ENCODE assay signal across 11 cellular contexts in the genomic region with DNA sequence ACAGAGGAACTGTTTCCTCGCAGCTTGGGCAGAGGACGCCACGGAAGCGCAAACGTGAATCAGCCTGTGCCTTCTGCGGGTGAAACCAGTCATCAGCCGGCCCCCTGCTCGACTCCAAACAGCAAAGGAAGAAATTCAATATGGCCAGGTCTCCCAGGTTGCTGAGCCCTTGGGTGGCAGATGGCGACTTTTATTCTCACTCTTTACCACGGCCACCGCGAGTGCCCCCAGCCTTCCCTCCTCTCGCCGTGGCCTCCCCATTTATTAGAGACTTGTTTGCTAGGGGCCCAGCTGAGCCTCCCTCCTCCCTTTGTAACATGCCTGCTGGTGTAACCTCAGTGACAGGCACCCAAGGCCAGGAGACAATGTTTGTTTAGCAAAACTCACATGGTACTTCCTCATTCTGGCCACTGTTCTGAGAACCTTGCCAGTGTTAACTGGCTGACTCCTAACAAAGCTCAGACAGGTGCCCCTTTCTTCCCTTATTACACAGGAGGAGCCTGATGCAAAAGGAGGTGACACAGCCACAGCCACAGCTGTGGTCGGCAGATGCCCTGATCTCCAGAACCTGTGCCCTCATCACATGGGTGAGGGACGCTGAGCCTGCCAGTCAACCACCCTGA. TPM values are rescaled to one million over a fixed set of nuclear protein-coding genes. Genes with fewer than 3 reads are reported as not detected.
DNase-seq lines count a peak whose midpoint lies in the region; ATAC-seq and TF ChIP-seq lines count a peak whose summit lies in the region.
"Had no signal": no experiment of that assay in that cellular context is flagged by ENCODE, and none has a peak within 500 bp of the region (broad histone marks: within the 10 kb centered on the region; RNA-seq: fewer than 3 reads in every experiment).

No MANE protein-coding gene starts in this region.

- H3K27ac Mint-ChIP-seq in mesothelial cell of epicardium = peak overlapping the region; percentile 50
- no peak overlapping the region for H3K27ac Mint-ChIP-seq in stimulated activated effector memory CD8-positive, alpha-beta T cell treated with anti-CD3 and anti-CD28 coated beads, Interleukin-12 subunit alpha, Interleukin-12 subunit beta, amount 100 ng/mL, for 72 hours
- H3K27ac Mint-ChIP-seq: natural killer cell had no signal

- peak; percentile 56 for ATAC-seq in HG03378 (IDR thresholded peaks at IDR 0.05; ENCODE audit: unreplicated experiment)
- ATAC-seq in HG03097 (IDR thresholded peaks at IDR 0.05; ENCODE audit: low FRiP score, unreplicated experiment) = no peak
- no peak for ATAC-seq in stimulated activated effector memory CD8-positive, alpha-beta T cell treated with anti-CD3 and anti-CD28 coated beads, Interleukin-12 subunit alpha, Interleukin-12 subunit beta, amount 100 ng/mL, for 72 hours
- ATAC-seq: activated CD8-positive, alpha-beta T cell treated with anti-CD3 and anti-CD28 coated beads for 36 hours had no signal

- H3K4me1 Mint-ChIP-seq in mesothelial cell of epicardium = peaks cover 38% of the 10 kb centered on the region
- peaks cover 22% of the 10 kb centered on the region for H3K4me1 Mint-ChIP-seq in stimulated activated effector memory CD8-positive, alpha-beta T cell treated with anti-CD3 and anti-CD28 coated beads, Interleukin-12 subunit alpha, Interleukin-12 subunit beta, amount 100 ng/mL, for 72 hours

- no peak for TF ChIP-seq CTCF in mesothelial cell of epicardium (IDR thresholded peaks at IDR 0.05; ENCODE audit: unreplicated experiment)

- no peaks in the 10 kb centered on the region for H3K27me3 Mint-ChIP-seq in mesothelial cell of epicardium (ENCODE audit: low read depth)

- H3K9me3 Mint-ChIP-seq in mesothelial cell of epicardium = peaks cover 5% of the 10 kb centered on the region
- no peaks in the 10 kb centered on the region for H3K9me3 Mint-ChIP-seq in stimulated activated effector memory CD8-positive, alpha-beta T cell treated with anti-CD3 and anti-CD28 coated beads, Interleukin-12 subunit alpha, Interleukin-12 subunit beta, amount 100 ng/mL, for 72 hours
- H3K9me3 Mint-ChIP-seq: activated CD8-positive, alpha-beta T cell treated with anti-CD3 and anti-CD28 coated beads for 36 hours; natural killer cell had no signal

- H3K4me3 Mint-ChIP-seq in mesothelial cell of epicardium = no peak overlapping the region
- no peak overlapping the region for H3K4me3 Mint-ChIP-seq in stimulated activated effector memory CD8-positive, alpha-beta T cell treated with anti-CD3 and anti-CD28 coated beads, Interleukin-12 subunit alpha, Interleukin-12 subunit beta, amount 100 ng/mL, for 72 hours
- H3K4me3 Mint-ChIP-seq: activated CD8-positive, alpha-beta T cell treated with anti-CD3 and anti-CD28 coated beads for 36 hours; natural killer cell had no signal

- H3K36me3 Mint-ChIP-seq in mesothelial cell of epicardium = peaks cover 12% of the 10 kb centered on the region
- no peaks in the 10 kb centered on the region for H3K36me3 Mint-ChIP-seq in stimulated activated effector memory CD8-positive, alpha-beta T cell treated with anti-CD3 and anti-CD28 coated beads, Interleukin-12 subunit alpha, Interleukin-12 subunit beta, amount 100 ng/mL, for 72 hours
- H3K36me3 Mint-ChIP-seq: natural killer cell had no signal

- DNase-seq in CMK (ENCODE audit: low read depth) = peak; percentile 18
- peak; percentile 89 for DNase-seq in RPMI8226
- DNase-seq in mesothelial cell of epicardium (ENCODE audit: low spot score in 2 of 2, unreplicated experiment in 2 of 2) = no peak
- no peak for DNase-seq in OCI-M2 (lab: John Stamatoyannopoulos, UW; ENCODE audit: unreplicated experiment)
- no peak for DNase-seq in activated CD8-positive, alpha-beta memory T cell treated with anti-CD3 and anti-CD28 coated beads for 24 hours
- DNase-seq in stimulated activated effector memory CD8-positive, alpha-beta T cell treated with anti-CD3 and anti-CD28 coated beads, Interleukin-12 subunit alpha, Interleukin-12 subunit beta, amount 100 ng/mL, for 72 hours (ENCODE audit: low spot score in 2 of 2) = no peak
- DNase-seq: activated CD8-positive, alpha-beta T cell treated with anti-CD3 and anti-CD28 coated beads for 36 hours; natural killer cell; stimulated activated CD4-positive, alpha-beta T cell treated with anti-CD3 and anti-CD28 coated beads, Interleukin-4, amount 100 ng/mL, for 4 hours had no signal

RNA-seq across cellular contexts. Expression of a gene that starts 5.8 kb away (rescaled TPM):
- total RNA-seq in mesothelial cell of epicardium = 8.9 to 10.2 TPM (median 9.6 TPM) in 3 replicates

RNA-seq across cellular contexts. Expression of a gene that starts 59.6 kb away (rescaled TPM):
- total RNA-seq in mesothelial cell of epicardium = 39.5 to 41.4 TPM (median 40.8 TPM) in 3 replicates

Comparison
In these comparisons a context has a peak if more than half of its experiments do, and no peak if none do; other contexts are left out.
1. DNase-seq: peak in CMK (single experiment) and RPMI8226 (single experiment); none in mesothelial cell of epicardium (0 of 2), OCI-M2 (single experiment), activated CD8-positive, alpha-beta memory T cell treated with anti-CD3 and anti-CD28 coated beads for 24 hours (single experiment) and stimulated activated effector memory CD8-positive, alpha-beta T cell treated with anti-CD3 and anti-CD28 coated beads, Interleukin-12 subunit alpha, Interleukin-12 subunit beta, amount 100 ng/mL, for 72 hours (0 of 2).